26 cellular contexts compared by ENCODE assay signal in the genomic region with DNA sequence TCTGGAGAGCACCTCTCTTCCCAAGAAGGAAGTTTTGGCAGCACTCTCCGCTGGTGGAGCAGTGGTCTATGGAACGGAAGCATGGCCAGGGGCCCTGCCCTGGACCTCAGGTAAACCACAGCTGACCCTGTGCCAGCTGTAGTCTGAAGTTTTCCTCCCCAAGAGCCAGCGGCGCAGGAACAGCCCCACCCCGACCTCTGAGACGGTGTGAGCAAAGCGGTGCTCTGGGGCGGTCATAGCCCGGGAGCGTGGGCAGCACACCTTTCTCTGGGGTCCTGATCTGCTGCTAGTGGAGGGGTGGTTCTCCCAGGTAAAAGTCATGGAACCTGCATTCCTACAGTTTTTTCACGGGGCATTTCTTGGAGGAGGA. TPM values are rescaled to one million over a fixed set of nuclear protein-coding genes. Genes with fewer than 3 reads are reported as not detected.
DNase-seq lines count a peak whose midpoint lies in the region; ATAC-seq, FAIRE-seq and TF ChIP-seq lines count a peak whose summit lies in the region.
"Had no signal": no experiment of that assay in that cellular context is flagged by ENCODE, and none has a peak within 500 bp of the region (broad histone marks: within the 10 kb centered on the region; RNA-seq: fewer than 3 reads in every experiment).

No MANE protein-coding gene starts in this region.

- H3K4me3 ChIP-seq in H1 (ENCODE audit: extremely low read depth in 1 of 4, insufficient read depth in 2 of 4, low read depth in 3 of 4, low read length in 4 of 4) (no peak overlapping the region), lower lobe of right lung (no peak overlapping the region), sigmoid colon (no peak overlapping the region), uterus (no peak overlapping the region)

- TF ChIP-seq CTCF in H1 (IDR thresholded peaks at IDR 0.05; ENCODE audit: control extremely low read depth in 1 of 3, insufficient read depth in 1 of 3, low read depth in 1 of 3, low read length in 3 of 3) (no peak), lower lobe of right lung (IDR thresholded peaks at IDR 0.05) (no peak), sigmoid colon (IDR thresholded peaks at IDR 0.05) (no peak), uterus (IDR thresholded peaks at IDR 0.05) (no peak)

- H2AK5ac ChIP-seq in H1 (ENCODE audit: low read depth, low read length), result no peak overlapping the region

- POLR2A ChIA-PET in H1 (lab: Charles Lee; ENCODE audit: partially characterized antibody), result no interaction called here

- H4K20me1 ChIP-seq in H1 (replicated peaks in 1 of 2; ENCODE audit: control insufficient read depth in 1 of 2, insufficient read depth in 2 of 2, low read length in 2 of 2), result peaks cover 0 to 2% of the 10 kb centered on the region in 2 experiments

- H4K5ac ChIP-seq in H1 (ENCODE audit: insufficient read length, low read depth, low read length), result no peak overlapping the region

- H2AFZ ChIP-seq in H1 (ENCODE audit: low read length), result no peak overlapping the region

- no peak for ATAC-seq in lower lobe of right lung
- ATAC-seq: PC-3 had no signal

- H2BK120ac ChIP-seq in H1 (replicated peaks; ENCODE audit: low read depth, low read length), result no peak overlapping the region

- H3K9me3 ChIP-seq in H1 (ENCODE audit: insufficient read depth in 2 of 2, low read depth in 1 of 2, low read length in 1 of 2), result no peaks in the 10 kb centered on the region
- H3K9me3 ChIP-seq in lower lobe of right lung, result no peaks in the 10 kb centered on the region
- no peaks in the 10 kb centered on the region for H3K9me3 ChIP-seq in sigmoid colon
- H3K9me3 ChIP-seq in uterus, result no peaks in the 10 kb centered on the region
- H3K9me3 ChIP-seq: BE2C had no signal

- no peaks in the 10 kb centered on the region for H3K23me2 ChIP-seq in H1 (ENCODE audit: low read depth, low read length)

- no peaks in the 10 kb centered on the region for H3K79me2 ChIP-seq in H1 (ENCODE audit: control insufficient read depth in 1 of 2, insufficient read depth in 2 of 2, low read length in 2 of 2)

- no peak overlapping the region for H4K91ac ChIP-seq in H1 (replicated peaks; ENCODE audit: insufficient read length, low read length)

- H3K4me1 ChIP-seq in H1 (replicated peaks in 1 of 4; ENCODE audit: control insufficient read depth in 3 of 4, insufficient read depth in 4 of 4, low read length in 3 of 4) (peaks cover 0 to 6% (median 5%) of the 10 kb centered on the region in 4 experiments; a peak in 5 of 7 replicates), lower lobe of right lung (no peaks in the 10 kb centered on the region), sigmoid colon (peaks cover 0 to 48% (median 42%) of the 10 kb centered on the region in 4 donors), uterus (peaks cover 0 to 4% of the 10 kb centered on the region in 2 donors)
- H3K4me1 ChIP-seq: BE2C had no signal

- H3K36me3 ChIP-seq in H1 (ENCODE audit: control insufficient read depth in 2 of 4, insufficient read depth in 4 of 4, low read length in 3 of 4), result no peaks in the 10 kb centered on the region
- H3K36me3 ChIP-seq in lower lobe of right lung, result no peaks in the 10 kb centered on the region
- peaks cover 0 to 32% (median 13%) of the 10 kb centered on the region in 4 donors for H3K36me3 ChIP-seq in sigmoid colon
- no peaks in the 10 kb centered on the region for H3K36me3 ChIP-seq in uterus
- H3K36me3 ChIP-seq: BE2C had no signal

- H2BK12ac ChIP-seq in H1 (ENCODE audit: low read depth, low read length), result no peak overlapping the region

- no peak overlapping the region for H2BK5ac ChIP-seq in H1 (ENCODE audit: low read depth, low read length)

- H3K9ac ChIP-seq in H1 (replicated peaks in 1 of 4; ENCODE audit: extremely low read depth in 1 of 4, low read depth in 3 of 4, low read length in 3 of 4), result no peak overlapping the region

- no peak for TF ChIP-seq POLR2A in H1 (IDR thresholded peaks at IDR 0.05; ENCODE audit: control extremely low read depth in 1 of 2, low read depth in 2 of 2, low read length in 2 of 2)
- TF ChIP-seq POLR2A in sigmoid colon (IDR thresholded peaks at IDR 0.05), result no peak
- TF ChIP-seq POLR2A in uterus (IDR thresholded peaks at IDR 0.05), result no peak

- no peak overlapping the region for H3K18ac ChIP-seq in H1 (ENCODE audit: extremely low read depth, low read length)

- H3K27me3 ChIP-seq in H1 (replicated peaks in 1 of 4; ENCODE audit: control insufficient read depth in 3 of 4, extremely low read depth in 1 of 4, insufficient read depth in 3 of 4, low read length in 3 of 4) (no peaks in the 10 kb centered on the region), lower lobe of right lung (ENCODE audit: low read depth) (no peaks in the 10 kb centered on the region), sigmoid colon (no peaks in the 10 kb centered on the region), uterus (no peaks in the 10 kb centered on the region)
- H3K27me3 ChIP-seq: BE2C had no signal

- no peak overlapping the region for H3K23ac ChIP-seq in H1 (ENCODE audit: insufficient read length)

- intact Hi-C loops in lower lobe of right lung (cut with DNase I), result no loop called here
- intact Hi-C loops in sigmoid colon (cut with DNase I), result loop anchor here (5.0 to 10.0 kb wide), 2 partner anchors 57 to 179 kb away; no protein-coding TSS in a partner anchor
- intact Hi-C loops in uterus (cut with DNase I; ENCODE audit: low total_unique reads), result no loop called here

- no peak for TF ChIP-seq RAD21 in H1 (IDR thresholded peaks at IDR 0.05 in 1 of 2, conservative IDR thresholded peaks at IDR 0.05 in 1 of 2; ENCODE audit: low read depth in 2 of 2, low read length in 2 of 2)

- no peak overlapping the region for H3K14ac ChIP-seq in H1 (ENCODE audit: insufficient read length)

- H3K79me1 ChIP-seq in H1 (ENCODE audit: low read depth, low read length), result no peaks in the 10 kb centered on the region

- H2BK20ac ChIP-seq in H1 (ENCODE audit: low read length), result no peak overlapping the region

- FAIRE-seq in H1 (lab: Jason Lieb, UNC), result no peak
- no peak for FAIRE-seq in frontal cortex (lab: Jason Lieb, UNC)
- FAIRE-seq: GM12891, GM19239, HTR-8/SVneo had no signal

- peak; percentile 39 for DNase-seq in activated CD8-positive, alpha-beta memory T cell treated with anti-CD3 and anti-CD28 coated beads, Interleukin-2, amount 50 U/mL, for 48 hours
- DNase-seq in activated CD8-positive, alpha-beta memory T cell treated with anti-CD3 and anti-CD28 coated beads for 24 hours, result no peak
- DNase-seq in H1 (ENCODE audit: low read depth in 1 of 2, low spot score in 2 of 2) (no peak), lower lobe of right lung (peak; percentile 32), sigmoid colon (peak; percentile 35), frontal cortex (ENCODE audit: low spot score in 2 of 2) (no peak), uterus (no peak)
- no peak for DNase-seq in stimulated activated CD4-positive, alpha-beta T cell treated with anti-CD3 and anti-CD28 coated beads, Interleukin-4, amount 100 ng/mL, for 4 hours
- DNase-seq: BE2C; CD8-positive, alpha-beta memory T cell; DMS79 treated with DMSO at 0.1 percent for 48 hours; GF-D8; H9; KBM-7; NCI-H1105 treated with DMSO at 0.1 percent for 48 hours; NCI-H146; NCI-H1930; NCI-H446 treated with DMSO at 0.1 percent for 48 hours; NCI-H526; NCI-H82; NK-92 treated with Interleukin-12 subunit alpha and Interleukin-12 subunit beta, amount 100 ng/mL, for 24 hours; PC-3 had no signal

- H4K8ac ChIP-seq in H1 (ENCODE audit: extremely low read depth, insufficient read depth, low read length), result peak overlapping the region; percentile 58; the same call in 1 of the 2 replicates

- no peak overlapping the region for H2BK15ac ChIP-seq in H1 (ENCODE audit: low read length)

- H3K4ac ChIP-seq in H1 (replicated peaks; ENCODE audit: insufficient read length, low read depth, low read length), result no peak overlapping the region

- WGBS in H1 (ENCODE audit: extremely low coverage in 1 of 2, insufficient coverage in 1 of 2, insufficient read length in 1 of 2, insufficient replicate concordance in 2 of 2, low coverage in 1 of 2, low lambda C conversion rate in 2 of 2, missing lambda C conversion rate in 1 of 2), 2 experiments, result 93% methylated on average over 11 of the region's 11 CpGs; no CpG with 5 or more reads in 1 of the 2 experiments
- 89 to 91% methylated on average over 11 of the region's 11 CpGs for WGBS in sigmoid colon, 2 donors

- no peak overlapping the region for H3K4me2 ChIP-seq in H1 (ENCODE audit: insufficient read depth in 1 of 2, low read depth in 2 of 2, low read length in 2 of 2)

- CTCF ChIA-PET in H1 (lab: Charles Lee; ENCODE audit: partially characterized antibody), result interaction anchor here (0.6 to 28.6 kb wide), 5 partner anchors 24 to 437 kb away, joined by 3 to 1068 read pairs (median 3); no protein-coding TSS in a partner anchor

- no peak overlapping the region for H3K56ac ChIP-seq in H1 (replicated peaks; ENCODE audit: insufficient read length, low read depth, low read length)

- no peak for TF ChIP-seq EP300 in H1 (IDR thresholded peaks at IDR 0.05; ENCODE audit: borderline replicate concordance in 1 of 2, low read depth in 2 of 2, low read length in 2 of 2)
- TF ChIP-seq EP300 in sigmoid colon (IDR thresholded peaks at IDR 0.05), result no peak

- H3K27ac ChIP-seq in H1 (ENCODE audit: low read depth, low read length) (no peak overlapping the region), lower lobe of right lung (no peak overlapping the region), sigmoid colon (peak overlapping the region in 3 of 4 donors; percentile 40 to 93 (median 62)), uterus (no peak overlapping the region)
- H3K27ac ChIP-seq: 22Rv1 had no signal

TF ChIP-seq in H1, 55 proteins besides CTCF, POLR2A, EP300 and RAD21 (continues in another document):
- TF ChIP-seq TBP (IDR thresholded peaks at IDR 0.05; ENCODE audit: low read depth, low read length) (no peak), SIRT6 (IDR thresholded peaks at IDR 0.05; ENCODE audit: low read length) (no peak), CTBP2 (IDR thresholded peaks at IDR 0.05; ENCODE audit: borderline replicate concordance, insufficient read depth, insufficient read length, low read length) (no peak), GTF2F1 (IDR thresholded peaks at IDR 0.05; ENCODE audit: borderline replicate concordance, low read depth, low read length) (no peak)

RNA-seq across cellular contexts. Expression of a gene that starts 52.6 kb away (rescaled TPM):
- 9.7 and 11.6 TPM in 2 replicates for total RNA-seq in H1 (2021; fragmentation: NEBNext Ultra II Directional; extraction: Animal tissue kit (Norgen Biotek cat#: 25700))
- polyA plus RNA-seq in H1 (2011; rRNA removed) (20.0 and 20.9 TPM in 2 replicates), sigmoid colon (100 to 1,000 TPM in 1 of 3 donors, 10 to 100 TPM in 2; 43.0 to 100 (median 70.9) TPM)
- 23.6 TPM for polyA plus RNA-seq in H1 (2011; cell fraction: cytosol; rRNA removed)
- 19.6 TPM for polyA plus RNA-seq in H1 (2011; cell fraction: nucleus; rRNA removed)
- 11.9 to 16.4 TPM (median 13.9 TPM) in 4 replicates for polyA plus RNA-seq in H1 (2012, experiment 1 of 2)
- polyA plus RNA-seq in H1 (2012, experiment 2 of 2), result 13.3 TPM
- 6.6 TPM for polyA plus RNA-seq in H1 (2013, experiment 1 of 2)
- 8.5 TPM for polyA plus RNA-seq in H1 (2013, experiment 2 of 2)
- polyA minus RNA-seq in H1 (2011; rRNA and poly(A)+ RNA removed), result 13.7 and 25.4 TPM in 2 replicates
- polyA minus RNA-seq in H1 (2011; cell fraction: cytosol; rRNA and poly(A)+ RNA removed), result 9.3 TPM
- 8.1 TPM for polyA minus RNA-seq in H1 (2011; cell fraction: nucleus; rRNA and poly(A)+ RNA removed)
- total RNA-seq in lower lobe of right lung (46.1 TPM), sigmoid colon (10 to 100 TPM; 55.4 to 76.4 (median 67.4) TPM), frontal cortex (5.7 TPM), uterus (10 to 100 TPM; 17.2 to 58.1 (median 24.4) TPM)

Comparison
In these comparisons a context has a peak if more than half of its experiments do, and no peak if none do; other contexts are left out.
1. DNase-seq: peak in activated CD8-positive, alpha-beta memory T cell treated with anti-CD3 and anti-CD28 coated beads, Interleukin-2, amount 50 U/mL, for 48 hours (single experiment), lower lobe of right lung (single experiment) and sigmoid colon (single experiment); none in activated CD8-positive, alpha-beta memory T cell treated with anti-CD3 and anti-CD28 coated beads for 24 hours (single experiment), H1 (0 of 2), frontal cortex (0 of 2), stimulated activated CD4-positive, alpha-beta T cell treated with anti-CD3 and anti-CD28 coated beads, Interleukin-4, amount 100 ng/mL, for 4 hours (0 of 2) and uterus (0 of 2).
2. H3K27ac ChIP-seq: peak in sigmoid colon (3 of 4); none in H1 (single experiment), lower lobe of right lung (single experiment) and uterus (0 of 2).